25 cellular contexts compared by ENCODE assay signal in genomic region chr6:158431036-158431435, GRCh38.
"Had no signal": no experiment of that assay in that cellular context is flagged by ENCODE, and none has a peak within 500 bp of the region (broad histone marks: within the 10 kb centered on the region; RNA-seq: fewer than 3 reads in every experiment).

No MANE protein-coding gene starts in this region.

- H3K4me1 ChIP-seq: esophagus squamous epithelium, lower lobe of right lung, pancreas, sigmoid colon, transverse colon, upper lobe of right lung, uterus had no signal

- H3K4me1 Mint-ChIP-seq: immature natural killer cell; nephron progenitor cell; stimulated activated memory B cell treated with anti-CD40 and anti-IgM and Interleukin-4, amounts not matched to agents 10 μg/mL and 1 μg/mL and 100 μg/mL, for 72 hours had no signal

- H3K4me3 Mint-ChIP-seq: effector memory CD8-positive, alpha-beta T cell; immature natural killer cell; naive thymus-derived CD8-positive, alpha-beta T cell; nephron progenitor cell; stimulated activated memory B cell treated with anti-CD40 and anti-IgM and Interleukin-4, amounts not matched to agents 10 μg/mL and 1 μg/mL and 100 μg/mL, for 72 hours had no signal

- H3K27me3 Mint-ChIP-seq: effector memory CD8-positive, alpha-beta T cell; naive thymus-derived CD8-positive, alpha-beta T cell; progenitor cell of endocrine pancreas; stimulated activated memory B cell treated with anti-CD40 and anti-IgM and Interleukin-4, amounts not matched to agents 10 μg/mL and 1 μg/mL and 100 μg/mL, for 72 hours had no signal

- DNase-seq: cortex of kidney; effector memory CD8-positive, alpha-beta T cell; erythroblast; esophagus squamous epithelium; foreskin melanocyte; hypothalamus; immature natural killer cell; islet precursor cell; kidney glomerular epithelial cell; left colon; left ventricle myocardium superior; lower lobe of right lung; naive thymus-derived CD8-positive, alpha-beta T cell; nephron progenitor cell; occipital lobe; pancreas; sigmoid colon; stimulated activated CD4-positive, alpha-beta T cell treated with anti-CD3 and anti-CD28 coated beads, Interleukin-4, amount 100 ng/mL, for 4 hours; stimulated activated naive CD8-positive, alpha-beta T cell treated with anti-CD3 and anti-CD28 coated beads, Interleukin-15, Interleukin-2, amounts not matched to agents 100 U/mL and 50 U/mL, for 24 hours; transverse colon; upper lobe of right lung; uterus had no signal

- H3K4me3 ChIP-seq: esophagus squamous epithelium, lower lobe of right lung, pancreas, sigmoid colon, thoracic aorta, transverse colon, upper lobe of right lung, uterus had no signal

- H3K27ac Mint-ChIP-seq: effector memory CD8-positive, alpha-beta T cell; immature natural killer cell; naive thymus-derived CD8-positive, alpha-beta T cell; nephron progenitor cell; progenitor cell of endocrine pancreas; stimulated activated memory B cell treated with anti-CD40 and anti-IgM and Interleukin-4, amounts not matched to agents 10 μg/mL and 1 μg/mL and 100 μg/mL, for 72 hours had no signal

- H3K27ac ChIP-seq: esophagus squamous epithelium, lower lobe of right lung, pancreas, sigmoid colon, thoracic aorta, transverse colon, upper lobe of right lung, uterus had no signal

- H3K9me3 Mint-ChIP-seq: effector memory CD8-positive, alpha-beta T cell; immature natural killer cell; stimulated activated memory B cell treated with anti-CD40 and anti-IgM and Interleukin-4, amounts not matched to agents 10 μg/mL and 1 μg/mL and 100 μg/mL, for 72 hours had no signal

- H3K27me3 ChIP-seq: esophagus squamous epithelium, pancreas, sigmoid colon, transverse colon, upper lobe of right lung, uterus had no signal

- H3K36me3 ChIP-seq: pancreas, thoracic aorta, transverse colon, upper lobe of right lung, uterus had no signal

- H3K9me3 ChIP-seq: esophagus squamous epithelium, lower lobe of right lung, pancreas, sigmoid colon, thoracic aorta, transverse colon, upper lobe of right lung, uterus had no signal
